Comparison of ENCODE assay signal across 8 cellular contexts in the genomic region with DNA sequence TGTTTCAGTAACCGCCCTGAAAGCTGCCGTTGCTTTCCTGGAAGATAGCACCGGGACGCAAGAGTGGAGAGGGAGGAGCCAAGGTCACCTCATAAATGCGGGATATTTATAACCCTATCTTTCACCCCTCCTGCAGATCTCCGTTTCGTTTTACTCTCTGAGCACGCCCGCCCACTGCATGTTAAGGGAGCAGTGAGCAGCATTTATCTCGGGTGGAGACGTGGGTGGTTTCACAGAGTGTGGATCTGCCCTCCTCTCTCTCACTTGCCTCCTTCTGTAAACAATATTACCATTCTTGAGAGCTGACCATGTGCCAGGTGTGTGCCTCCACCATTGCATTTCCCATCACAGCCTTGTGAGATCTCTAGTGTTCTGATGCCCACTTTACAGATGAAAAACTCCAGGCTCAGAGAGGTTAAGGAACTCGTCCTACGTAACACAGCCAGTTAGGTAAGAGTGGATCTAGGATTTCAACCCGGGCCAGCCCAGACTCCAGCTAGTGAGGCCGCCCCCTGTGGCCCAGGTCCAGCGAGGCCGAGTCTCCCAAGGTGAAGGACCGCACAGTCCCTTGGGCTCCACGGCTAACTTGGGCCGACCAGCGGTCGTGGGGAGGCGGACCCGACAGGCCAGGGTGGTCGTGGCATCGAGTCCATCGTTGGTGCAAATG. TPM values are rescaled to one million over a fixed set of nuclear protein-coding genes. Genes with fewer than 3 reads are reported as not detected.
DNase-seq lines count a peak whose midpoint lies in the region; ATAC-seq, FAIRE-seq and TF ChIP-seq lines count a peak whose summit lies in the region.

No MANE protein-coding gene starts in this region.

- ATAC-seq in GM18909 (IDR thresholded peaks at IDR 0.05; ENCODE audit: poor library complexity, unreplicated experiment) (peak; percentile 39), HG03103 (IDR thresholded peaks at IDR 0.05; ENCODE audit: low read depth, unreplicated experiment) (peak; percentile 44), GM12878 (peak; percentile 72)

- whole genome bisulfite sequencing in GM12878 (ENCODE audit: insufficient coverage, insufficient replicate concordance, low lambda C conversion rate, missing lambda C conversion rate) = under 1% methylated on average over 25 of the region's 27 CpGs

- FAIRE-seq in GM12878 (lab: Jason Lieb, UNC) = peak; percentile 61

- H3K36me3 ChIP-seq in BJ (ENCODE audit: control insufficient read depth, insufficient read depth, low read length) (no peaks in the 10 kb centered on the region), OCI-LY7 (ENCODE audit: insufficient read depth, low read length) (no peaks in the 10 kb centered on the region), GM12878 (ENCODE audit: control insufficient read depth in 2 of 2, insufficient read depth in 2 of 2, low read length in 1 of 2) (no peaks in the 10 kb centered on the region)

- intact Hi-C loops in OCI-LY7 (cut with micrococcal nuclease; ENCODE audit: unreplicated experiment) = no loop called here
- intact Hi-C loops in GM12878 (cut with micrococcal nuclease; ENCODE audit: unreplicated experiment) = no loop called here

- H3K4me2 ChIP-seq in OCI-LY7 (ENCODE audit: low read length) = peak overlapping the region; percentile 77
- H3K4me2 ChIP-seq in GM12878 (ENCODE audit: control insufficient read depth, insufficient read depth) = peak overlapping the region; percentile 99

- DNase-seq in BJ (ENCODE audit: low read depth) (peak; percentile 30), OCI-LY7 (ENCODE audit: low spot score) (no peak), GM12878 (ENCODE audit: low read depth, low spot score) (peak; percentile 76), iris pigment epithelial cell (ENCODE audit: low read depth) (peak; percentile 56), NCI-H1105 treated with DMSO at 0.1 percent for 48 hours (lab: John Stamatoyannopoulos, UW) (no peak)

- no peak overlapping the region for H3K27ac ChIP-seq in OCI-LY7 (ENCODE audit: low read depth, low read length, poor library complexity, severe bottlenecking)
- peak overlapping the region; percentile 86 for H3K27ac ChIP-seq in GM12878 (ENCODE audit: control insufficient read depth, insufficient read depth)
- peak overlapping the region; percentile 68 to 96 (median 89) for H3K27ac ChIP-seq in skin epidermis

- SMC1A ChIA-PET in GM12878 (lab: Charles Lee; ENCODE audit: uncharacterized antibody, unreplicated experiment) = interaction anchor here (0.6 to 2.6 kb wide), 7 partner anchors 9 to 423 kb away, joined by 3 to 10 read pairs (median 4); partner anchors contain the start of gene SEMA4B

- H3K9me2 ChIP-seq in OCI-LY7 (ENCODE audit: insufficient read depth, low read length) = no peaks in the 10 kb centered on the region

- TF ChIP-seq CTCF in BJ (IDR thresholded peaks at IDR 0.05; ENCODE audit: insufficient read depth, low read depth, low read length) = no peak
- no peak for TF ChIP-seq CTCF in OCI-LY7 (conservative IDR thresholded peaks at IDR 0.05; ENCODE audit: low read length)
- 0 out of 6 replicates have a peak, but pooled peaks of 1 of the 3 experiments have one; percentile 9 for TF ChIP-seq CTCF in GM12878 (IDR thresholded peaks at IDR 0.05 in 2 of 3, conservative IDR thresholded peaks at IDR 0.05 in 1 of 3; ENCODE audit: control insufficient read depth in 2 of 3, extremely low read depth in 1 of 3, insufficient read depth in 1 of 3, low read depth in 3 of 3, low read length in 3 of 3)

- RAD21 ChIA-PET in GM12878 (lab: Charles Lee; ENCODE audit: unreplicated experiment) = interaction anchor here (1.0 to 1.5 kb wide), 5 partner anchors 18 to 49 kb away, joined by 3 to 8 read pairs (median 5); partner anchors contain the start of genes CIB1 and GDPGP1

- in situ Hi-C loops in GM12878 (cut with MboI) = no loop called here

- H3K4me1 ChIP-seq in OCI-LY7 (ENCODE audit: insufficient read depth, low read length, poor library complexity, severe bottlenecking) = peaks cover 26% of the 10 kb centered on the region
- H3K4me1 ChIP-seq in GM12878 (ENCODE audit: control insufficient read depth, insufficient read depth, low read length) = peaks cover 18% of the 10 kb centered on the region

- H3K79me2 ChIP-seq in OCI-LY7 (ENCODE audit: insufficient read depth, low read depth, low read length) (no peaks in the 10 kb centered on the region), GM12878 (ENCODE audit: control insufficient read depth, insufficient read depth, low read length) (peaks cover 6% of the 10 kb centered on the region; the same call in 1 of the 2 replicates)

- peak overlapping the region; percentile 72 for H2AFZ ChIP-seq in OCI-LY7 (ENCODE audit: low read length)
- H2AFZ ChIP-seq in GM12878 (ENCODE audit: control insufficient read depth, low read depth, low read length) = peak overlapping the region; percentile 67

- CTCF ChIA-PET in BJ (lab: Yijun Ruan, JAX) = no interaction called here
- CTCF ChIA-PET in OCI-LY7 (lab: Charles Lee; ENCODE audit: unreplicated experiment) = no interaction called here
- CTCF ChIA-PET in GM12878 (lab: Yijun Ruan, JAX) = interaction anchor here (1.0 to 1.2 kb wide), 3 partner anchors 17 to 49 kb away, joined by 4 to 6 read pairs (median 4); partner anchors contain the start of gene SEMA4B

- H3K9ac ChIP-seq in GM12878 (ENCODE audit: control insufficient read depth, insufficient read depth, low read length) = peak overlapping the region; percentile 77

- BruUV-seq in OCI-LY7 (replicated peaks; lab: Mats Ljungman, UMichigan) = no TSS peak
- no TSS peak for BruUV-seq in GM12878 (replicated peaks; lab: Mats Ljungman, UMichigan)

- POLR2A ChIA-PET in BJ (lab: Charles Lee) (no interaction called here), OCI-LY7 (lab: Charles Lee) (interaction anchor here (0.6 to 0.9 kb wide), 3 partner anchors 8 to 24 kb away, joined by 3 to 6 read pairs (median 3); no protein-coding TSS in a partner anchor), GM12878 (lab: Charles Lee) (interaction anchor here (0.7 to 1.6 kb wide), 4 partner anchors 17 to 33 kb away, joined by 3 to 4 read pairs (median 4); partner anchors contain the start of gene SEMA4B)

- H4K20me1 ChIP-seq in OCI-LY7 (ENCODE audit: insufficient read depth, low read length) (no peaks in the 10 kb centered on the region), GM12878 (ENCODE audit: control insufficient read depth, insufficient read depth) (no peaks in the 10 kb centered on the region)

- no peak for TF ChIP-seq RAD21 in GM12878 (IDR thresholded peaks at IDR 0.05; ENCODE audit: insufficient read depth, low read depth, low read length)

- H3K27me3 ChIP-seq in BJ (ENCODE audit: control insufficient read depth, insufficient read depth, low read length) (peaks cover 1% of the 10 kb centered on the region), GM12878 (replicated peaks in 1 of 2; ENCODE audit: control insufficient read depth in 2 of 2, insufficient read depth in 2 of 2, low read length in 1 of 2) (no peaks in the 10 kb centered on the region)

- no peak for TF ChIP-seq EP300 in GM12878 (IDR thresholded peaks at IDR 0.05; ENCODE audit: borderline replicate concordance in 1 of 2, control insufficient read depth in 1 of 2, low read depth in 2 of 2, low read length in 2 of 2)

- no peaks in the 10 kb centered on the region for H3K9me3 ChIP-seq in OCI-LY7 (ENCODE audit: low read length)
- no peaks in the 10 kb centered on the region for H3K9me3 ChIP-seq in GM12878 (replicated peaks; ENCODE audit: control insufficient read depth, insufficient read depth, low read length)

- peak overlapping the region; percentile 77 for H3K4me3 ChIP-seq in BJ (ENCODE audit: low read depth, low read length)
- peak overlapping the region; percentile 77 for H3K4me3 ChIP-seq in OCI-LY7 (ENCODE audit: low read depth, low read length, poor library complexity, severe bottlenecking)
- peak overlapping the region; percentile 80 for H3K4me3 ChIP-seq in GM12878
- peak overlapping the region; percentile 41 to 84 (median 73) for H3K4me3 ChIP-seq in skin epidermis

- TF ChIP-seq POLR2A in GM12878 (IDR thresholded peaks at IDR 0.05; ENCODE audit: low read depth, low read length) = peak; percentile 39; the same call in 1 of the 2 replicates

RNA-seq across cellular contexts. Expression of gene SEMA4B, which starts 16.9 kb away (rescaled TPM):
- polyA plus RNA-seq in BJ (2011; rRNA removed) (9.2 and 17.5 TPM in 2 replicates), GM12878 (2011; rRNA removed) (3.9 and 8.7 TPM in 2 replicates), GM12878 (2014; fragmentation: Illumina TruSeq; extraction: Trizol) (3.7 and 8.1 TPM in 2 replicates), GM12878 (2014; fragmentation: Nextera tagmentation; extraction: Ambion mirVana) (1 to 10 TPM in 1 of 2 experiments, under 1 TPM in 1; 0.87 to 1.4 TPM), GM12878 (2014; rRNA removed) (16.3 and 18.1 TPM in 2 replicates), GM12878 (2016; fragmentation: Nextera tagmentation; extraction: Ambion mirVana) (10 to 100 TPM in 1 of 2 experiments, 1 to 10 TPM in 1; 10.0 to 10.8 TPM)
- polyA minus RNA-seq in BJ (2011; rRNA and poly(A)+ RNA removed) = 9.0 and 10.9 TPM in 2 replicates
- 21.9 and 44.1 TPM in 2 replicates for total RNA-seq in OCI-LY7 (2014; rRNA removed; shearing (Covaris generic))
- total RNA-seq in OCI-LY7 (2022) (34.9 and 38.2 TPM in 2 replicates), GM12878 (2014; rRNA removed) (10.4 and 13.4 TPM in 2 replicates), GM12878 (2014; rRNA removed; fragmentation: Illumina TruSeq; extraction: Trizol) (7.7 and 8.8 TPM in 2 replicates), GM12878 (2021) (23.5 and 26.0 TPM in 2 replicates)
- total RNA-seq in GM12878 (2013; cell fraction: nucleolus; rRNA removed) = 76.9 and 77.1 TPM in 2 replicates
- polyA plus RNA-seq in GM12878 (2011; ENCODE audit: low read depth) = 5.7 TPM
- polyA plus RNA-seq in GM12878 (2011; cell fraction: cytosol; rRNA removed) = 9.1 and 11.6 TPM in 2 replicates
- 40.5 and 46.0 TPM in 2 replicates for polyA plus RNA-seq in GM12878 (2011; cell fraction: nucleus; rRNA removed)
- polyA plus RNA-seq in GM12878 (2012) = 12.4 and 13.5 TPM in 2 replicates
- 18.4 and 36.0 TPM in 2 replicates for polyA minus RNA-seq in GM12878 (2011; rRNA and poly(A)+ RNA removed)
- polyA minus RNA-seq in GM12878 (2011; cell fraction: cytosol; rRNA and poly(A)+ RNA removed) = 6.4 and 14.2 TPM in 2 replicates
- polyA minus RNA-seq in GM12878 (2011; cell fraction: nucleus; rRNA and poly(A)+ RNA removed) = 13.7 and 25.4 TPM in 2 replicates

RNA-seq across cellular contexts. Expression of gene CIB1, which starts 49.5 kb away (rescaled TPM):
- 60.5 and 102 TPM in 2 replicates for polyA plus RNA-seq in BJ (2011; rRNA removed)
- 17.8 and 34.4 TPM in 2 replicates for polyA minus RNA-seq in BJ (2011; rRNA and poly(A)+ RNA removed)
- 52.8 and 53.2 TPM in 2 replicates for total RNA-seq in OCI-LY7 (2014; rRNA removed; shearing (Covaris generic))
- total RNA-seq in OCI-LY7 (2022) = 54.5 and 66.0 TPM in 2 replicates
- total RNA-seq in GM12878 (2013; cell fraction: nucleolus; rRNA removed) = 10.1 and 10.3 TPM in 2 replicates
- 67.1 and 73.8 TPM in 2 replicates for total RNA-seq in GM12878 (2014; rRNA removed)
- total RNA-seq in GM12878 (2014; rRNA removed; fragmentation: Illumina TruSeq; extraction: Trizol) = 51.4 and 53.0 TPM in 2 replicates
- 80.8 and 88.8 TPM in 2 replicates for total RNA-seq in GM12878 (2021)
- polyA plus RNA-seq in GM12878 (2011; ENCODE audit: low read depth) = 55.1 TPM
- polyA plus RNA-seq in GM12878 (2011; rRNA removed) = 78.5 and 155 TPM in 2 replicates
- polyA plus RNA-seq in GM12878 (2011; cell fraction: cytosol; rRNA removed) = 207 and 248 TPM in 2 replicates
- polyA plus RNA-seq in GM12878 (2011; cell fraction: nucleus; rRNA removed) = 114 and 156 TPM in 2 replicates
- polyA plus RNA-seq in GM12878 (2012) = 109 and 142 TPM in 2 replicates
- 42.7 and 83.0 TPM in 2 replicates for polyA plus RNA-seq in GM12878 (2014; fragmentation: Illumina TruSeq; extraction: Trizol)
- polyA plus RNA-seq in GM12878 (2014; fragmentation: Nextera tagmentation; extraction: Ambion mirVana) = 10 to 100 TPM; 10.8 to 42.5 TPM
- 141 and 142 TPM in 2 replicates for polyA plus RNA-seq in GM12878 (2014; rRNA removed)
- polyA plus RNA-seq in GM12878 (2016; fragmentation: Nextera tagmentation; extraction: Ambion mirVana) = 100 to 1,000 TPM; 128 to 134 TPM
- polyA minus RNA-seq in GM12878 (2011; rRNA and poly(A)+ RNA removed) = 57.2 and 93.1 TPM in 2 replicates
- 17.9 and 31.4 TPM in 2 replicates for polyA minus RNA-seq in GM12878 (2011; cell fraction: cytosol; rRNA and poly(A)+ RNA removed)
- polyA minus RNA-seq in GM12878 (2011; cell fraction: nucleus; rRNA and poly(A)+ RNA removed) = 11.7 and 13.8 TPM in 2 replicates

RNA-seq across cellular contexts. Expression of gene GDPGP1, which starts 49.8 kb away (rescaled TPM):
- 2.4 and 4.8 TPM in 2 replicates for polyA plus RNA-seq in BJ (2011; rRNA removed)
- 12.4 and 17.6 TPM in 2 replicates for polyA minus RNA-seq in BJ (2011; rRNA and poly(A)+ RNA removed)
- 8.1 and 22.3 TPM in 2 replicates for total RNA-seq in OCI-LY7 (2014; rRNA removed; shearing (Covaris generic))
- total RNA-seq in OCI-LY7 (2022) = 12.1 and 12.9 TPM in 2 replicates
- total RNA-seq in GM12878 (2013; cell fraction: nucleolus; rRNA removed) = 14.4 and 14.8 TPM in 2 replicates
- 5.2 and 5.6 TPM in 2 replicates for total RNA-seq in GM12878 (2014; rRNA removed)
- total RNA-seq in GM12878 (2014; rRNA removed; fragmentation: Illumina TruSeq; extraction: Trizol) = 2.7 and 3.5 TPM in 2 replicates
- total RNA-seq in GM12878 (2021) = 7.8 and 8.9 TPM in 2 replicates
- polyA plus RNA-seq in GM12878 (2011; ENCODE audit: low read depth) = 1.8 TPM
- polyA plus RNA-seq in GM12878 (2011; rRNA removed) = 1.5 and 3.2 TPM in 2 replicates
- polyA plus RNA-seq in GM12878 (2011; cell fraction: cytosol; rRNA removed) = 3.5 and 3.8 TPM in 2 replicates
- 7.7 and 7.9 TPM in 2 replicates for polyA plus RNA-seq in GM12878 (2011; cell fraction: nucleus; rRNA removed)
- 2.5 and 2.6 TPM in 2 replicates for polyA plus RNA-seq in GM12878 (2012)
- 0.90 and 2.2 TPM in 2 replicates for polyA plus RNA-seq in GM12878 (2014; fragmentation: Illumina TruSeq; extraction: Trizol)
- polyA plus RNA-seq in GM12878 (2014; fragmentation: Nextera tagmentation; extraction: Ambion mirVana) = under 1 TPM; 0.68 to 0.85 TPM
- 4.3 TPM in 2 replicates for polyA plus RNA-seq in GM12878 (2014; rRNA removed)
- polyA plus RNA-seq in GM12878 (2016; fragmentation: Nextera tagmentation; extraction: Ambion mirVana) = 1 to 10 TPM; 2.1 to 3.8 TPM
- polyA minus RNA-seq in GM12878 (2011; rRNA and poly(A)+ RNA removed) = 7.0 and 18.5 TPM in 2 replicates
- polyA minus RNA-seq in GM12878 (2011; cell fraction: cytosol; rRNA and poly(A)+ RNA removed) = 1.7 and 4.5 TPM in 2 replicates
- polyA minus RNA-seq in GM12878 (2011; cell fraction: nucleus; rRNA and poly(A)+ RNA removed) = 13.9 and 18.6 TPM in 2 replicates

Comparison
In these comparisons a context has a peak if more than half of its experiments do, and no peak if none do; other contexts are left out.
1. DNase-seq: peak in BJ (single experiment), GM12878 (single experiment) and iris pigment epithelial cell (single experiment); none in OCI-LY7 (single experiment) and NCI-H1105 treated with DMSO at 0.1 percent for 48 hours (single experiment).
2. Peak in every context shown above with its lines, with median percentiles within 50 percentile points of each other: H3K4me3 ChIP-seq and ATAC-seq.